1 cellular context compared by ENCODE assay signal in genomic region chr10:124717358-124717757, GRCh38.
TF ChIP-seq lines count a peak whose summit lies in the region.

No MANE protein-coding gene starts in this region.

TF ChIP-seq in HepG2, 621 proteins besides CTCF, POLR2A, EP300 and RAD21:
- TF ChIP-seq REPIN1 (CRISPR knock-in tag; IDR thresholded peaks at IDR 0.05; ENCODE audit: borderline replicate concordance, low read depth) (no peak), ZNF879 (CRISPR knock-in tag; IDR thresholded peaks at IDR 0.05) (no peak), TAF1 (CRISPR knock-in tag; IDR thresholded peaks at IDR 0.05) (no peak), RARA (CRISPR knock-in tag; IDR thresholded peaks at IDR 0.05) (peak; percentile 84), HNF4A (CRISPR knock-in tag; IDR thresholded peaks at IDR 0.05) (0 out of 2 replicates have a peak, but pooled peaks have one; percentile 26), HOXD1 (CRISPR knock-in tag; IDR thresholded peaks at IDR 0.05) (no peak), HDAC1 (CRISPR knock-in tag; IDR thresholded peaks at IDR 0.05) (no peak), RXRA (CRISPR knock-in tag; IDR thresholded peaks at IDR 0.05) (peak; percentile 24; the same call in 1 of the 2 replicates)
TF ChIP-seq in HepG2: peak in this region for 3.
